8 cellular contexts compared by ENCODE assay signal in the genomic region with DNA sequence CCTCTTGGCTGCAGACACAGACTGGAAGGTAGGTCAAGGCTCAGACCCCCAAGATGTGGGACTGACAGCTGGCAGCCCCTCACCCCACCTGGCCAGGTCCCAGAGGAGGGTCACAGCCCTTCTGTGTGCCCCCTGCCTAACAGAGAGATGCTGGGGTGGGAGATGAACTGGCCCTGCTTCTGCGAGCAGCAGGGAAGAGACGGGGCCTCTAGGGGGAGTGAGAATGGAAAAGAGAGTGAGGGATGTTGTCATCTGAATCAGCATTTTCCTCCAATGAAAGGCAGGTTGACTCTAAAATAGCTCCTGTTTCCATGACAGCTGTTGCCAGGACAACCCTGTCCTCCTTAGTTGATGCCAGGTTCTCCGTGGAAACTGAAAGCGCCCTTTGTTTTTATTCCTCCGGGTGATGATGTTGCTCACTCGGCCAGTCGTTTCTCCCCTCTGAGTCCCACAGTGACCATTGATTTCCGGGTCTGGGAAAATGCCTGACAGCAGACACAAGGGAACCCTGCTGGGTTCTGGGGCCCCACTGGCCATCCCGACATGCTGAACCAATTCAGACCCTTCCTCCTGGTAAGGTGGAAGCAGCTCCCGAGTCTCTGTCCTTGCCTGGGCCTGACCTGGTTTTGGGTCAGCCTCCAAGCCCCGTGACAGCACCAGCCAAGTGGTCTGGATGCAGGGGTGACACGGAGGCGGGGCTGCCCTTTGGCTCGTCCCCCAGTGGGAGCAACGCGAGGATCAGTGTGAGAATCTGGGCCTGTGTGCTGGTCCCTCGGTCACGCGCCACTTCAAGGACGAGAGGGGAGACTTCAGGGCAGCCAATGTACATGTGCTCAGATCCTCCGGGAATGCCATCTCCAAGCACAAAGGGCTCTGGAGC. TPM values are rescaled to one million over a fixed set of nuclear protein-coding genes. Genes with fewer than 3 reads are reported as not detected.
DNase-seq lines count a peak whose midpoint lies in the region; ATAC-seq, FAIRE-seq and TF ChIP-seq lines count a peak whose summit lies in the region.

No MANE protein-coding gene starts in this region.

- H3K27ac ChIP-seq in SK-N-MC (no peak overlapping the region), GM12878 (ENCODE audit: control insufficient read depth, insufficient read depth) (no peak overlapping the region), hepatocyte (no peak overlapping the region)

- H3K4me1 ChIP-seq in GM12878 (ENCODE audit: control insufficient read depth, insufficient read depth, low read length) (peaks cover 21% of the 10 kb centered on the region), hepatocyte (ENCODE audit: insufficient read depth) (no peaks in the 10 kb centered on the region)

- H4K20me1 ChIP-seq in GM12878 (ENCODE audit: control insufficient read depth, insufficient read depth): no peaks in the 10 kb centered on the region
- no peaks in the 10 kb centered on the region for H4K20me1 ChIP-seq in hepatocyte (ENCODE audit: insufficient read depth, poor library complexity, severe bottlenecking)

- POLR2A ChIA-PET in HEK293T (lab: Yijun Ruan, JAX): no interaction called here
- POLR2A ChIA-PET in GM12878 (lab: Charles Lee): no interaction called here

- H3K79me2 ChIP-seq in GM12878 (ENCODE audit: control insufficient read depth, insufficient read depth, low read length) (no peaks in the 10 kb centered on the region), hepatocyte (no peaks in the 10 kb centered on the region)

- H2AFZ ChIP-seq in GM12878 (ENCODE audit: control insufficient read depth, low read depth, low read length): peak overlapping the region; percentile 56
- H2AFZ ChIP-seq in hepatocyte: no peak overlapping the region

- no peak for TF ChIP-seq EP300 in GM12878 (IDR thresholded peaks at IDR 0.05; ENCODE audit: borderline replicate concordance in 1 of 2, control insufficient read depth in 1 of 2, low read depth in 2 of 2, low read length in 2 of 2)

- H3K4me2 ChIP-seq in GM12878 (ENCODE audit: control insufficient read depth, insufficient read depth) (peak overlapping the region; percentile 82), hepatocyte (peak overlapping the region; percentile 33)

- ATAC-seq in GM12878: peak; percentile 73

- DNase-seq in HEK293T (ENCODE audit: extremely low spot score) (peak; percentile 79), NAMALWA (ENCODE audit: low spot score) (peak; percentile 78), SK-N-MC (ENCODE audit: low read depth, low spot score) (peak; percentile 73), GM12878 (ENCODE audit: low read depth, low spot score) (peak; percentile 59), hepatocyte (ENCODE audit: low spot score) (peak; percentile 92), retina (peak; percentile 95), NK-92 (lab: John Stamatoyannopoulos, UW; ENCODE audit: unreplicated experiment) (no peak)

- H3K27me3 ChIP-seq in GM12878 (replicated peaks in 1 of 2; ENCODE audit: control insufficient read depth in 2 of 2, insufficient read depth in 2 of 2, low read length in 1 of 2): no peaks in the 10 kb centered on the region; a peak in 2 of 4 replicates
- H3K27me3 ChIP-seq in hepatocyte: no peaks in the 10 kb centered on the region

- RAD21 ChIA-PET in GM12878 (lab: Charles Lee; ENCODE audit: unreplicated experiment): interaction anchor here (0.6 to 1.5 kb wide), 4 partner anchors 19 to 615 kb away, joined by 3 to 4 read pairs (median 4); no protein-coding TSS in a partner anchor

- CTCF ChIA-PET in HEK293T (lab: Yijun Ruan, JAX): interaction anchor here (0.6 kb wide), 4 partner anchors 20 to 261 kb away, joined by 3 to 7 read pairs (median 5); no protein-coding TSS in a partner anchor
- CTCF ChIA-PET in GM12878 (lab: Yijun Ruan, JAX): interaction anchor here (0.6 to 2.2 kb wide), 11 partner anchors 10 to 261 kb away, joined by 3 to 13 read pairs (median 4); no protein-coding TSS in a partner anchor

- peak; percentile 48 to 57 (median 52) for TF ChIP-seq CTCF in GM12878 (IDR thresholded peaks at IDR 0.05 in 2 of 3, conservative IDR thresholded peaks at IDR 0.05 in 1 of 3; ENCODE audit: control insufficient read depth in 2 of 3, extremely low read depth in 1 of 3, insufficient read depth in 1 of 3, low read depth in 3 of 3, low read length in 3 of 3)
- peak; percentile 42 for TF ChIP-seq CTCF in hepatocyte (IDR thresholded peaks at IDR 0.05; ENCODE audit: poor library complexity)

- 0 out of 2 replicates have a peak, but pooled peaks have one; percentile 9 for TF ChIP-seq RAD21 in GM12878 (IDR thresholded peaks at IDR 0.05; ENCODE audit: insufficient read depth, low read depth, low read length)

- H3K9ac ChIP-seq in SK-N-MC (ENCODE audit: insufficient read length): no peak overlapping the region
- no peak overlapping the region for H3K9ac ChIP-seq in GM12878 (ENCODE audit: control insufficient read depth, insufficient read depth, low read length)

- no peaks in the 10 kb centered on the region for H3K9me2 ChIP-seq in hepatocyte (replicated peaks; ENCODE audit: insufficient read depth)

- BruUV-seq in GM12878 (replicated peaks; lab: Mats Ljungman, UMichigan): no TSS peak

- H3K36me3 ChIP-seq in SK-N-MC (ENCODE audit: insufficient read depth, low read length) (no peaks in the 10 kb centered on the region), GM12878 (ENCODE audit: control insufficient read depth in 2 of 2, insufficient read depth in 2 of 2, low read length in 1 of 2) (no peaks in the 10 kb centered on the region), hepatocyte (replicated peaks; ENCODE audit: insufficient read depth, low read depth) (no peaks in the 10 kb centered on the region)

- H3K9me3 ChIP-seq in SK-N-MC (ENCODE audit: low read depth, low read length) (no peaks in the 10 kb centered on the region), GM12878 (replicated peaks; ENCODE audit: control insufficient read depth, insufficient read depth, low read length) (no peaks in the 10 kb centered on the region), hepatocyte (ENCODE audit: low read depth) (no peaks in the 10 kb centered on the region)

- intact Hi-C loops in GM12878 (cut with micrococcal nuclease; ENCODE audit: unreplicated experiment): loop anchor here (5.0 kb wide), 2 partner anchors 167 to 262 kb away; no protein-coding TSS in a partner anchor

- H3K4me3 ChIP-seq in SK-N-MC (no peak overlapping the region), GM12878 (no peak overlapping the region), hepatocyte (no peak overlapping the region)

- SMC1A ChIA-PET in GM12878 (lab: Charles Lee; ENCODE audit: uncharacterized antibody, unreplicated experiment): interaction anchor here (1.5 to 1.9 kb wide), 2 partner anchors 23 to 261 kb away, joined by 3 to 4 read pairs; no protein-coding TSS in a partner anchor

- in situ Hi-C loops in GM12878 (cut with MboI): loop anchor here (5.0 kb wide), 1 partner anchor 163 kb away; no protein-coding TSS in a partner anchor

- peak; percentile 63 for FAIRE-seq in G401.6 (lab: Jason Lieb, UNC)
- peak; percentile 86 for FAIRE-seq in GM12878 (lab: Jason Lieb, UNC)

- TF ChIP-seq POLR2A in GM12878 (IDR thresholded peaks at IDR 0.05; ENCODE audit: low read depth, low read length): no peak

- 36% methylated on average over 21 of the region's 21 CpGs for WGBS in GM12878 (ENCODE audit: insufficient coverage, insufficient replicate concordance, low lambda C conversion rate, missing lambda C conversion rate)
- 55% methylated on average over 21 of the region's 21 CpGs for WGBS in hepatocyte (ENCODE audit: low lambda C conversion rate, missing lambda C conversion rate)

TF ChIP-seq in HEK293T, 16 proteins besides CTCF, POLR2A, EP300 and RAD21 (continues in another document):
- no peak for TF ChIP-seq ARNT (IDR thresholded peaks at IDR 0.05)
- no peak for TF ChIP-seq SP1 (IDR thresholded peaks at IDR 0.05)

RNA-seq across cellular contexts. Expression of a gene that starts 4.7 kb away (rescaled TPM):
- 2.8 and 3.0 TPM in 2 replicates for total RNA-seq in GM12878 (2013; cell fraction: nucleolus; rRNA removed)
- total RNA-seq in GM12878 (2014; rRNA removed) (3.3 and 3.8 TPM in 2 replicates), GM12878 (2014; rRNA removed; fragmentation: Illumina TruSeq; extraction: Trizol) (1.2 and 2.5 TPM in 2 replicates), GM12878 (2021) (1.9 and 2.5 TPM in 2 replicates), hepatocyte (3.1 and 8.7 TPM in 2 replicates)
- 2.5 TPM for polyA plus RNA-seq in GM12878 (2011; ENCODE audit: low read depth)
- polyA plus RNA-seq in GM12878 (2011; rRNA removed) (1.7 and 2.1 TPM in 2 replicates), GM12878 (2014; fragmentation: Illumina TruSeq; extraction: Trizol) (1.4 and 2.7 TPM in 2 replicates), GM12878 (2014; fragmentation: Nextera tagmentation; extraction: Ambion mirVana) (under 1 TPM; 0.33 to 0.39 TPM), GM12878 (2014; rRNA removed) (3.1 and 3.3 TPM in 2 replicates), GM12878 (2016; fragmentation: Nextera tagmentation; extraction: Ambion mirVana) (1 to 10 TPM; 2.0 to 2.6 TPM), hepatocyte (4.3 and 8.6 TPM in 2 replicates)
- 3.8 and 5.0 TPM in 2 replicates for polyA plus RNA-seq in GM12878 (2011; cell fraction: cytosol; rRNA removed)
- polyA plus RNA-seq in GM12878 (2011; cell fraction: nucleus; rRNA removed): 16.1 and 17.8 TPM in 2 replicates
- polyA plus RNA-seq in GM12878 (2012): 1.8 and 3.0 TPM in 2 replicates
- 2.4 and 5.2 TPM in 2 replicates for polyA minus RNA-seq in GM12878 (2011; rRNA and poly(A)+ RNA removed)
- polyA minus RNA-seq in GM12878 (2011; cell fraction: cytosol; rRNA and poly(A)+ RNA removed): 0.94 and 1.0 TPM in 2 replicates
- polyA minus RNA-seq in GM12878 (2011; cell fraction: nucleus; rRNA and poly(A)+ RNA removed): 6.0 and 10.3 TPM in 2 replicates

RNA-seq across cellular contexts. Expression of a gene that starts 20.1 kb away (rescaled TPM):
- 41.1 and 41.2 TPM in 2 replicates for total RNA-seq in GM12878 (2013; cell fraction: nucleolus; rRNA removed)
- total RNA-seq in GM12878 (2014; rRNA removed) (18.3 and 18.7 TPM in 2 replicates), GM12878 (2014; rRNA removed; fragmentation: Illumina TruSeq; extraction: Trizol) (11.2 and 11.7 TPM in 2 replicates), GM12878 (2021) (13.2 and 18.5 TPM in 2 replicates), hepatocyte (9.9 and 11.4 TPM in 2 replicates)
- 7.2 TPM for polyA plus RNA-seq in GM12878 (2011; ENCODE audit: low read depth)
- polyA plus RNA-seq in GM12878 (2011; rRNA removed) (13.8 and 15.4 TPM in 2 replicates), GM12878 (2014; fragmentation: Illumina TruSeq; extraction: Trizol) (12.8 and 15.7 TPM in 2 replicates), GM12878 (2014; fragmentation: Nextera tagmentation; extraction: Ambion mirVana) (10 to 100 TPM in 1 of 2 experiments, 1 to 10 TPM in 1; 8.2 to 13.4 TPM), GM12878 (2014; rRNA removed) (23.7 and 23.8 TPM in 2 replicates), GM12878 (2016; fragmentation: Nextera tagmentation; extraction: Ambion mirVana) (10 to 100 TPM; 19.5 to 22.5 TPM), hepatocyte (9.7 and 13.1 TPM in 2 replicates)
- 7.0 and 11.2 TPM in 2 replicates for polyA plus RNA-seq in GM12878 (2011; cell fraction: cytosol; rRNA removed)
- polyA plus RNA-seq in GM12878 (2011; cell fraction: nucleus; rRNA removed): 42.8 and 58.2 TPM in 2 replicates
- 12.9 and 13.5 TPM in 2 replicates for polyA plus RNA-seq in GM12878 (2012)
- 8.0 and 9.8 TPM in 2 replicates for polyA minus RNA-seq in GM12878 (2011; rRNA and poly(A)+ RNA removed)
- 3.6 and 3.7 TPM in 2 replicates for polyA minus RNA-seq in GM12878 (2011; cell fraction: cytosol; rRNA and poly(A)+ RNA removed)
- polyA minus RNA-seq in GM12878 (2011; cell fraction: nucleus; rRNA and poly(A)+ RNA removed): 15.0 and 24.0 TPM in 2 replicates
